In the genomic region with DNA sequence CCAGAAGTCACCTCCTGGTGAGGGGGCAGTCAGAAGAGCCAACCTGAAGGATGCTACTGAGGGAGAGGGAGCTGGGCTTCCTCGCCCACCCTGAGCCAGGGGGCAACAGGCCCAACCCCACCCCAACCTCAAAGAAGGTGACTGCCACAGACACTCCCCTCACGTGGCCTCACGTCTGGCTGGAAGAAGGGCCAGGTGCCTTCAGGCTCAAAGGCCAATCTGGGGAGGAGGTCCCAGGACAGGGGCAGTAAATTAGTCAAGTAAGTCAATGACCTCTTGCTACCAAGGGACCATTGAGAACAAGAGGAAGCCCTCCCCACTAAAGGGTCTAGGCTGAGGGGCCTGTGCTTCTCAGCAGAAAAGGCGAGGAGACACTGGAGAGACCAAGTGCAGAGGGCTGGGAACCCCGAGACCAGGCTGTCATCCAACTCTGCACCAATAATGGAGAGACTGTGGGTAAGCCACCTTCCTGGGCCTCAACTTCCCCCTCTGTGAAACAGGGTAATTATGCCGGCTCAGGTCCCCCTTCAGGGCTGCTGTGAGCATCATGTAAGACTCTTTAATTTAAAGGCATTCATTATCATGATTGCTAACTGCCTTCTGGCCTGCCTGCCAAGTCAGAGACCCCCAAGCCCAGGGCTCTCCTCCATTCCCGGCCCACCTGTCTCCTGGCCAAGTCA, we compare ENCODE assay signal across 1 cellular context.
TF ChIP-seq lines count a peak whose summit lies in the region.

No MANE protein-coding gene starts in this region.

TF ChIP-seq in HepG2, 621 proteins besides CTCF, POLR2A, EP300 and RAD21:
- TF ChIP-seq FOXO1 (CRISPR knock-in tag; IDR thresholded peaks at IDR 0.05) (no peak), SALL1 (CRISPR knock-in tag; IDR thresholded peaks at IDR 0.05) (no peak), TEAD3 (CRISPR knock-in tag; optimal IDR thresholded peaks at IDR 0.05; ENCODE audit: borderline replicate concordance) (no peak), ZNF564 (CRISPR knock-in tag; IDR thresholded peaks at IDR 0.05) (no peak), THYN1 (CRISPR knock-in tag; IDR thresholded peaks at IDR 0.05; ENCODE audit: borderline replicate concordance, low read depth) (no peak), ZNF839 (CRISPR knock-in tag; IDR thresholded peaks at IDR 0.05; ENCODE audit: borderline replicate concordance) (no peak), MED1 (CRISPR knock-in tag; IDR thresholded peaks at IDR 0.05) (no peak), ZFP1 (CRISPR knock-in tag; IDR thresholded peaks at IDR 0.05) (no peak), ZNF468 (CRISPR knock-in tag; IDR thresholded peaks at IDR 0.05) (no peak), ZNF572 (CRISPR knock-in tag; IDR thresholded peaks at IDR 0.05) (no peak), MYNN (CRISPR knock-in tag; IDR thresholded peaks at IDR 0.05; ENCODE audit: low read depth) (no peak), ZBTB21 (CRISPR knock-in tag; IDR thresholded peaks at IDR 0.05) (no peak), REXO4 (CRISPR knock-in tag; IDR thresholded peaks at IDR 0.05; ENCODE audit: borderline replicate concordance) (no peak), ZIK1 (CRISPR knock-in tag; IDR thresholded peaks at IDR 0.05; ENCODE audit: borderline replicate concordance, low read depth) (no peak), FOXC1 (CRISPR knock-in tag; IDR thresholded peaks at IDR 0.05; ENCODE audit: borderline replicate concordance) (no peak)
- TF ChIP-seq, protein P1, sequence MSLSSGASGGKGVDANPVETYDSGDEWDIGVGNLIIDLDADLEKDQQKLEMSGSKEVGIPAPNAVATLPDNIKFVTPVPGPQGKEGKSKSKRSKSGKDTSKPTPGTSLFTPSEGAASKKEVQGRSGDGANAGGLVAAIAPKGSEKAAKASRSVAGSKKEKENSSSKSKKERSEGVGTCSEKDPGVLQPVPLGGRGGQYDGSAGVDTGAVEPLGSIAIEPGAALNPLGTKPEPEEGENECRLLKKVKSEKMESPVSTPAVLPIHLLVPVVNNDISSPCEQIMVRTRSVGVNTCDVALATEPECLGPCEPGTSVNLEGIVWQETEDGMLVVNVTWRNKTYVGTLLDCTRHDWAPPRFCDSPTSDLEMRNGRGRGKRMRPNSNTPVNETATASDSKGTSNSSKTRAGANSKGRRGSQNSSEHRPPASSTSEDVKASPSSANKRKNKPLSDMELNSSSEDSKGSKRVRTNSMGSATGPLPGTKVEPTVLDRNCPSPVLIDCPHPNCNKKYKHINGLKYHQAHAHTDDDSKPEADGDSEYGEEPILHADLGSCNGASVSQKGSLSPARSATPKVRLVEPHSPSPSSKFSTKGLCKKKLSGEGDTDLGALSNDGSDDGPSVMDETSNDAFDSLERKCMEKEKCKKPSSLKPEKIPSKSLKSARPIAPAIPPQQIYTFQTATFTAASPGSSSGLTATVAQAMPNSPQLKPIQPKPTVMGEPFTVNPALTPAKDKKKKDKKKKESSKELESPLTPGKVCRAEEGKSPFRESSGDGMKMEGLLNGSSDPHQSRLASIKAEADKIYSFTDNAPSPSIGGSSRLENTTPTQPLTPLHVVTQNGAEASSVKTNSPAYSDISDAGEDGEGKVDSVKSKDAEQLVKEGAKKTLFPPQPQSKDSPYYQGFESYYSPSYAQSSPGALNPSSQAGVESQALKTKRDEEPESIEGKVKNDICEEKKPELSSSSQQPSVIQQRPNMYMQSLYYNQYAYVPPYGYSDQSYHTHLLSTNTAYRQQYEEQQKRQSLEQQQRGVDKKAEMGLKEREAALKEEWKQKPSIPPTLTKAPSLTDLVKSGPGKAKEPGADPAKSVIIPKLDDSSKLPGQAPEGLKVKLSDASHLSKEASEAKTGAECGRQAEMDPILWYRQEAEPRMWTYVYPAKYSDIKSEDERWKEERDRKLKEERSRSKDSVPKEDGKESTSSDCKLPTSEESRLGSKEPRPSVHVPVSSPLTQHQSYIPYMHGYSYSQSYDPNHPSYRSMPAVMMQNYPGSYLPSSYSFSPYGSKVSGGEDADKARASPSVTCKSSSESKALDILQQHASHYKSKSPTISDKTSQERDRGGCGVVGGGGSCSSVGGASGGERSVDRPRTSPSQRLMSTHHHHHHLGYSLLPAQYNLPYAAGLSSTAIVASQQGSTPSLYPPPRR (CRISPR knock-in tag; IDR thresholded peaks at IDR 0.05; ENCODE audit: borderline replicate concordance), result no peak
- TF ChIP-seq, protein P2, sequence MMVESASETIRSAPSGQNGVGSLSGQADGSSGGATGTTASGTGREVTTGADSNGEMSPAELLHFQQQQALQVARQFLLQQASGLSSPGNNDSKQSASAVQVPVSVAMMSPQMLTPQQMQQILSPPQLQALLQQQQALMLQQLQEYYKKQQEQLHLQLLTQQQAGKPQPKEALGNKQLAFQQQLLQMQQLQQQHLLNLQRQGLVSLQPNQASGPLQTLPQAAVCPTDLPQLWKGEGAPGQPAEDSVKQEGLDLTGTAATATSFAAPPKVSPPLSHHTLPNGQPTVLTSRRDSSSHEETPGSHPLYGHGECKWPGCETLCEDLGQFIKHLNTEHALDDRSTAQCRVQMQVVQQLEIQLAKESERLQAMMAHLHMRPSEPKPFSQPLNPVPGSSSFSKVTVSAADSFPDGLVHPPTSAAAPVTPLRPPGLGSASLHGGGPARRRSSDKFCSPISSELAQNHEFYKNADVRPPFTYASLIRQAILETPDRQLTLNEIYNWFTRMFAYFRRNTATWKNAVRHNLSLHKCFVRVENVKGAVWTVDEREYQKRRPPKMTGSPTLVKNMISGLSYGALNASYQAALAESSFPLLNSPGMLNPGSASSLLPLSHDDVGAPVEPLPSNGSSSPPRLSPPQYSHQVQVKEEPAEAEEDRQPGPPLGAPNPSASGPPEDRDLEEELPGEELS (CRISPR knock-in tag; IDR thresholded peaks at IDR 0.05), result no peak
- TF ChIP-seq, protein P3, sequence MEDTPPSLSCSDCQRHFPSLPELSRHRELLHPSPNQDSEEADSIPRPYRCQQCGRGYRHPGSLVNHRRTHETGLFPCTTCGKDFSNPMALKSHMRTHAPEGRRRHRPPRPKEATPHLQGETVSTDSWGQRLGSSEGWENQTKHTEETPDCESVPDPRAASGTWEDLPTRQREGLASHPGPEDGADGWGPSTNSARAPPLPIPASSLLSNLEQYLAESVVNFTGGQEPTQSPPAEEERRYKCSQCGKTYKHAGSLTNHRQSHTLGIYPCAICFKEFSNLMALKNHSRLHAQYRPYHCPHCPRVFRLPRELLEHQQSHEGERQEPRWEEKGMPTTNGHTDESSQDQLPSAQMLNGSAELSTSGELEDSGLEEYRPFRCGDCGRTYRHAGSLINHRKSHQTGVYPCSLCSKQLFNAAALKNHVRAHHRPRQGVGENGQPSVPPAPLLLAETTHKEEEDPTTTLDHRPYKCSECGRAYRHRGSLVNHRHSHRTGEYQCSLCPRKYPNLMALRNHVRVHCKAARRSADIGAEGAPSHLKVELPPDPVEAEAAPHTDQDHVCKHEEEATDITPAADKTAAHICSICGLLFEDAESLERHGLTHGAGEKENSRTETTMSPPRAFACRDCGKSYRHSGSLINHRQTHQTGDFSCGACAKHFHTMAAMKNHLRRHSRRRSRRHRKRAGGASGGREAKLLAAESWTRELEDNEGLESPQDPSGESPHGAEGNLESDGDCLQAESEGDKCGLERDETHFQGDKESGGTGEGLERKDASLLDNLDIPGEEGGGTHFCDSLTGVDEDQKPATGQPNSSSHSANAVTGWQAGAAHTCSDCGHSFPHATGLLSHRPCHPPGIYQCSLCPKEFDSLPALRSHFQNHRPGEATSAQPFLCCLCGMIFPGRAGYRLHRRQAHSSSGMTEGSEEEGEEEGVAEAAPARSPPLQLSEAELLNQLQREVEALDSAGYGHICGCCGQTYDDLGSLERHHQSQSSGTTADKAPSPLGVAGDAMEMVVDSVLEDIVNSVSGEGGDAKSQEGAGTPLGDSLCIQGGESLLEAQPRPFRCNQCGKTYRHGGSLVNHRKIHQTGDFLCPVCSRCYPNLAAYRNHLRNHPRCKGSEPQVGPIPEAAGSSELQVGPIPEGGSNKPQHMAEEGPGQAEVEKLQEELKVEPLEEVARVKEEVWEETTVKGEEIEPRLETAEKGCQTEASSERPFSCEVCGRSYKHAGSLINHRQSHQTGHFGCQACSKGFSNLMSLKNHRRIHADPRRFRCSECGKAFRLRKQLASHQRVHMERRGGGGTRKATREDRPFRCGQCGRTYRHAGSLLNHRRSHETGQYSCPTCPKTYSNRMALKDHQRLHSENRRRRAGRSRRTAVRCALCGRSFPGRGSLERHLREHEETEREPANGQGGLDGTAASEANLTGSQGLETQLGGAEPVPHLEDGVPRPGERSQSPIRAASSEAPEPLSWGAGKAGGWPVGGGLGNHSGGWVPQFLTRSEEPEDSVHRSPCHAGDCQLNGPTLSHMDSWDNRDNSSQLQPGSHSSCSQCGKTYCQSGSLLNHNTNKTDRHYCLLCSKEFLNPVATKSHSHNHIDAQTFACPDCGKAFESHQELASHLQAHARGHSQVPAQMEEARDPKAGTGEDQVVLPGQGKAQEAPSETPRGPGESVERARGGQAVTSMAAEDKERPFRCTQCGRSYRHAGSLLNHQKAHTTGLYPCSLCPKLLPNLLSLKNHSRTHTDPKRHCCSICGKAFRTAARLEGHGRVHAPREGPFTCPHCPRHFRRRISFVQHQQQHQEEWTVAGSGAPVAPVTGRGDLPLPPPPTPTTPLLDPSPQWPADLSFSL (CRISPR knock-in tag; IDR thresholded peaks at IDR 0.05), result no peak
